In the genomic region with DNA sequence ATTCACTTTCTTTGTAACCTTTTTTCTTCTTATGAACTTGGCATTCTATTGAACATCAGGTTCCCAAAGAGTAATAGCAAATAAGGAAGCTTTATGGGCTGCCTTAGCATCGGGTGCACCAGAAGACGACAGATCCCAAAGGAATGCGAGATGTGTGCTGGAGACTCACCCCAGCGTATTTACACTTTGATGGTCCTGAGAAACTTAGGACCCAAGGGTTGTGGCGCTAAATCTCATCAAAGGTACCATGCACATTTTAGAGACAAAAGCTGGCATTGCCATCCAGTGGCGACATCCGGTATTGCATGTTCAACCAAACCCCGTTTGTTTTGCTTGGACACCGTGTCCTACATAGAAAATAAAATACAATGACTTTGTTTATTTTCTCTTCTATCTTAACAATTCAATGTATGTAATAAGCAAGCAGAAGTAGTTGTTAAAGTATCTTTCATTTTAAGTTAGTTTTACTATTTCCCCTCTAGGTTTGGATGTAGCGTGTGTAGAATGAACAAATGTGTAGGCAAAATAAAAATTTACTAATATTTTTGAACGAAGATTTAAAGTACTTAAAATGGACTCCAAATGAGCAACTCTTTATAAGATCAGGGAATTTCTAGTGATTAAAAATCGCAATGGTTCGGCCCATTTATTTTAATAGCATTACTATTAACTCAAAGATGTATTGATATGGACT, we compare ENCODE assay signal across 8 cellular contexts.
DNase-seq lines count a peak whose midpoint lies in the region; ATAC-seq and TF ChIP-seq lines count a peak whose summit lies in the region.

No MANE protein-coding gene starts in this region.

- peak overlapping the region; percentile 21 for H2AFZ ChIP-seq in neuronal stem cell (ENCODE audit: low read length)

- no peak overlapping the region for H2AK5ac ChIP-seq in neuronal stem cell (ENCODE audit: low read depth, low read length)

- H3K14ac ChIP-seq in neuronal stem cell (ENCODE audit: low read length): no peak overlapping the region

- H3K79me1 ChIP-seq in neuronal stem cell (ENCODE audit: low read depth, low read length): no peaks in the 10 kb centered on the region

- H3K23ac ChIP-seq in neuronal stem cell (ENCODE audit: low read depth, low read length, poor library complexity): no peak overlapping the region

- H3K9ac ChIP-seq in neuronal stem cell (ENCODE audit: low read depth, low read length, poor library complexity): no peak overlapping the region

- H3K4ac ChIP-seq in neuronal stem cell (ENCODE audit: low read length): no peak overlapping the region

- no peak overlapping the region for H2BK15ac ChIP-seq in neuronal stem cell (ENCODE audit: low read length)

- in situ Hi-C loops in ACHN (cut with HindIII; ENCODE audit: low pct_ligation_motif_present, low pct_unique_long_range_greater_than_20kb, low sequenced_read_pairs): no loop called here

- ATAC-seq in GM18505 (IDR thresholded peaks at IDR 0.05; ENCODE audit: unreplicated experiment) (peak; percentile 71), HG03103 (IDR thresholded peaks at IDR 0.05; ENCODE audit: low read depth, unreplicated experiment) (peak; percentile 92)
- peak; percentile 43 for ATAC-seq in stimulated activated naive CD8-positive, alpha-beta T cell treated with anti-CD3 and anti-CD28 coated beads, Interleukin-15, amount 100 ng/mL, for 72 hours

- TF ChIP-seq POLR2A in GM18505 (IDR thresholded peaks at IDR 0.05; ENCODE audit: borderline replicate concordance, extremely low read depth, insufficient read depth, insufficient read length): no peak

- WGBS in neuronal stem cell (ENCODE audit: extremely low coverage in 2 of 2, insufficient read length in 2 of 2, insufficient replicate concordance in 1 of 2), 2 donors: no CpG with 5 or more reads among the region's 13 CpGs

- no peaks in the 10 kb centered on the region for H3K9me3 ChIP-seq in neuronal stem cell (replicated peaks in 1 of 2; ENCODE audit: control insufficient read depth in 2 of 2, insufficient read depth in 1 of 2, low read depth in 1 of 2, low read length in 2 of 2)

- H3K4me3 ChIP-seq in fibroblast of the aortic adventitia (ENCODE audit: low read depth, low read length) (no peak overlapping the region), neuronal stem cell (ENCODE audit: low read length in 2 of 2) (no peak overlapping the region)

- peaks cover 5% of the 10 kb centered on the region for H3K4me1 Mint-ChIP-seq in stimulated activated naive CD8-positive, alpha-beta T cell treated with anti-CD3 and anti-CD28 coated beads, Interleukin-15, amount 100 ng/mL, for 72 hours

- no peaks in the 10 kb centered on the region for H3K36me3 ChIP-seq in neuronal stem cell (replicated peaks in 1 of 2; ENCODE audit: control insufficient read depth in 2 of 2, insufficient read depth in 2 of 2, low read length in 2 of 2)

- H2BK120ac ChIP-seq in neuronal stem cell (ENCODE audit: low read depth, low read length): no peak overlapping the region

- no peak overlapping the region for H4K8ac ChIP-seq in neuronal stem cell (ENCODE audit: low read depth, low read length)

- no peak overlapping the region for H3K4me2 ChIP-seq in neuronal stem cell (ENCODE audit: insufficient read depth, low read length, poor library complexity, severe bottlenecking)

- no peak overlapping the region for H3K18ac ChIP-seq in neuronal stem cell (ENCODE audit: low read length)

- TF ChIP-seq CTCF in fibroblast of the aortic adventitia (IDR thresholded peaks at IDR 0.05; ENCODE audit: insufficient read depth, low read length): peak; percentile 91

- no peaks in the 10 kb centered on the region for H3K9me3 Mint-ChIP-seq in stimulated activated naive CD8-positive, alpha-beta T cell treated with anti-CD3 and anti-CD28 coated beads, Interleukin-15, amount 100 ng/mL, for 72 hours

- no peak overlapping the region for H2BK12ac ChIP-seq in neuronal stem cell (ENCODE audit: low read length)

- H4K91ac ChIP-seq in neuronal stem cell (ENCODE audit: low read depth, low read length, poor library complexity): no peak overlapping the region

- H3K4me1 ChIP-seq in neuronal stem cell (ENCODE audit: control insufficient read depth in 2 of 2, insufficient read depth in 1 of 2, low read depth in 1 of 2, low read length in 2 of 2): peaks cover 0 to 1% of the 10 kb centered on the region in 2 donors

- DNase-seq in ACHN: peak; percentile 52
- DNase-seq in OCI-M2 (lab: John Stamatoyannopoulos, UW; ENCODE audit: unreplicated experiment): peak; percentile 0
- peak; percentile 49 for DNase-seq in activated T-helper 1 cell treated with Interleukin-2 at 50 U/mL for 16 hours (ENCODE audit: low read depth)
- DNase-seq in fibroblast of the aortic adventitia (ENCODE audit: low read depth): peak; percentile 72
- DNase-seq in neuronal stem cell (ENCODE audit: low spot score): peak; percentile 70
- DNase-seq in stimulated activated naive CD8-positive, alpha-beta T cell treated with anti-CD3 and anti-CD28 coated beads, Interleukin-15, amount 100 ng/mL, for 72 hours: peak; percentile 54 to 64

- H3K4me3 Mint-ChIP-seq in stimulated activated naive CD8-positive, alpha-beta T cell treated with anti-CD3 and anti-CD28 coated beads, Interleukin-15, amount 100 ng/mL, for 72 hours: no peak overlapping the region

- H3K27ac ChIP-seq in neuronal stem cell (replicated peaks; ENCODE audit: low read length): no peak overlapping the region

- no peak overlapping the region for H3K27ac Mint-ChIP-seq in stimulated activated naive CD8-positive, alpha-beta T cell treated with anti-CD3 and anti-CD28 coated beads, Interleukin-15, amount 100 ng/mL, for 72 hours

- H3K27me3 Mint-ChIP-seq in stimulated activated naive CD8-positive, alpha-beta T cell treated with anti-CD3 and anti-CD28 coated beads, Interleukin-15, amount 100 ng/mL, for 72 hours: no peaks in the 10 kb centered on the region

- no peaks in the 10 kb centered on the region for H3K27me3 ChIP-seq in neuronal stem cell (ENCODE audit: control insufficient read depth in 3 of 3, insufficient read depth in 3 of 3, low read depth in 1 of 3, low read length in 3 of 3)

- H2BK5ac ChIP-seq in neuronal stem cell (ENCODE audit: low read length): no peak overlapping the region

Comparison
In these comparisons a context has a peak if more than half of its experiments do, and no peak if none do; other contexts are left out.
1. DNase-seq: peak in every context shown above with its lines; median percentile 72 in fibroblast of the aortic adventitia; 70 in neuronal stem cell; 59 in stimulated activated naive CD8-positive, alpha-beta T cell treated with anti-CD3 and anti-CD28 coated beads, Interleukin-15, amount 100 ng/mL, for 72 hours; 52 in ACHN; 49 in activated T-helper 1 cell treated with Interleukin-2 at 50 U/mL for 16 hours; 0 in OCI-M2.